14 cellular contexts compared by ENCODE assay signal in genomic region chr4:136395212-136395722, GRCh38.
DNase-seq lines count a peak whose midpoint lies in the region; ATAC-seq and TF ChIP-seq lines count a peak whose summit lies in the region.
"Had no signal": no experiment of that assay in that cellular context is flagged by ENCODE, and none has a peak within 500 bp of the region (broad histone marks: within the 10 kb centered on the region; RNA-seq: fewer than 3 reads in every experiment).

No MANE protein-coding gene starts in this region.

- H2BK120ac ChIP-seq in neuronal stem cell (ENCODE audit: low read depth, low read length) = no peak overlapping the region

- H4K20me1 ChIP-seq in GM23338 (replicated peaks; ENCODE audit: insufficient read depth) (no peaks in the 10 kb centered on the region), hepatocyte (ENCODE audit: insufficient read depth, poor library complexity, severe bottlenecking) (no peaks in the 10 kb centered on the region)

- H3K4me1 ChIP-seq in GM23338 (ENCODE audit: insufficient read depth) = no peaks in the 10 kb centered on the region
- H3K4me1 ChIP-seq in neuronal stem cell (ENCODE audit: control insufficient read depth in 2 of 2, insufficient read depth in 1 of 2, low read depth in 1 of 2, low read length in 2 of 2) = no peaks in the 10 kb centered on the region
- no peaks in the 10 kb centered on the region for H3K4me1 ChIP-seq in hepatocyte (ENCODE audit: insufficient read depth)

- H3K23ac ChIP-seq in neuronal stem cell (ENCODE audit: low read depth, low read length, poor library complexity) = no peak overlapping the region

- H2AFZ ChIP-seq in GM23338 (peak overlapping the region; percentile 85; the same call in 1 of the 2 replicates), neuronal stem cell (ENCODE audit: low read length) (no peak overlapping the region), hepatocyte (no peak overlapping the region)
- H2AFZ ChIP-seq: PC-9 had no signal

- no peaks in the 10 kb centered on the region for H3F3A ChIP-seq in GM23338 (replicated peaks; ENCODE audit: low read depth)

- H3K14ac ChIP-seq in neuronal stem cell (ENCODE audit: low read length) = no peak overlapping the region

- H3K27me3 Mint-ChIP-seq in GM23338 (ENCODE audit: insufficient read depth, low read depth, poor library complexity) = no peaks in the 10 kb centered on the region
- H3K27me3 Mint-ChIP-seq: B cell; CD4-positive, alpha-beta T cell had no signal

- H3K9ac ChIP-seq in neuronal stem cell (ENCODE audit: low read depth, low read length, poor library complexity) = no peak overlapping the region

- no peak overlapping the region for H2BK12ac ChIP-seq in neuronal stem cell (ENCODE audit: low read length)

- peak overlapping the region; percentile 17 for H3K18ac ChIP-seq in neuronal stem cell (ENCODE audit: low read length)

- H3K9me3 ChIP-seq in neuronal stem cell (replicated peaks in 1 of 2; ENCODE audit: control insufficient read depth in 2 of 2, insufficient read depth in 1 of 2, low read depth in 1 of 2, low read length in 2 of 2) (no peaks in the 10 kb centered on the region), hepatocyte (ENCODE audit: low read depth) (no peaks in the 10 kb centered on the region)

- TF ChIP-seq CTCF in GM23338 (conservative IDR thresholded peaks at IDR 0.05; ENCODE audit: low read depth in 2 of 2) (no peak), hepatocyte (IDR thresholded peaks at IDR 0.05; ENCODE audit: poor library complexity) (no peak)

- ATAC-seq in GM23338 (peak; percentile 94), SK-N-SH treated with all-trans-retinoic acid at 6 μM for 48 hours (peak; percentile 91)

- H3K36me3 ChIP-seq in GM23338 (ENCODE audit: insufficient read depth) (no peaks in the 10 kb centered on the region), neuronal stem cell (replicated peaks in 1 of 2; ENCODE audit: control insufficient read depth in 2 of 2, insufficient read depth in 2 of 2, low read length in 2 of 2) (no peaks in the 10 kb centered on the region), hepatocyte (replicated peaks; ENCODE audit: insufficient read depth, low read depth) (no peaks in the 10 kb centered on the region)

- H3K4ac ChIP-seq in neuronal stem cell (ENCODE audit: low read length) = no peak overlapping the region

- H3K27me3 ChIP-seq in GM23338 (ENCODE audit: insufficient read depth) (no peaks in the 10 kb centered on the region), neuronal stem cell (ENCODE audit: control insufficient read depth in 3 of 3, insufficient read depth in 3 of 3, low read depth in 1 of 3, low read length in 3 of 3) (no peaks in the 10 kb centered on the region), hepatocyte (no peaks in the 10 kb centered on the region)

- no peak overlapping the region for H2AK5ac ChIP-seq in neuronal stem cell (ENCODE audit: low read depth, low read length)

- CTCF ChIA-PET in HEK293T (lab: Yijun Ruan, JAX) = no interaction called here

- no peak overlapping the region for H3K4me3 Mint-ChIP-seq in GM23338
- H3K4me3 Mint-ChIP-seq: B cell; CD4-positive, alpha-beta T cell; HFFc6 had no signal

- H3K36me3 Mint-ChIP-seq in GM23338 (ENCODE audit: low read depth) = peaks cover 3% of the 10 kb centered on the region; the same call in 1 of the 3 replicates

- H3K79me2 ChIP-seq in GM23338 (replicated peaks; ENCODE audit: insufficient read depth) (no peaks in the 10 kb centered on the region), hepatocyte (no peaks in the 10 kb centered on the region)

- no peaks in the 10 kb centered on the region for H3K79me1 ChIP-seq in neuronal stem cell (ENCODE audit: low read depth, low read length)

- no peak overlapping the region for H2BK15ac ChIP-seq in neuronal stem cell (ENCODE audit: low read length)

- no CpG with 5 or more reads among the region's 44 CpGs for WGBS in neuronal stem cell (ENCODE audit: extremely low coverage in 2 of 2, insufficient read length in 2 of 2, insufficient replicate concordance in 1 of 2), 2 donors
- WGBS in hepatocyte (ENCODE audit: low lambda C conversion rate, missing lambda C conversion rate) = 98% methylated on average over 19 of the region's 44 CpGs

- H2BK5ac ChIP-seq in neuronal stem cell (ENCODE audit: low read length) = no peak overlapping the region

- DNase-seq in GM23338 (ENCODE audit: low spot score) = peak; percentile 52
- peak; percentile 8 for DNase-seq in HEK293T (ENCODE audit: extremely low spot score)
- DNase-seq in neuronal stem cell (ENCODE audit: low spot score) = no peak
- DNase-seq in iPS-NIHi11 (ENCODE audit: low spot score) = no peak
- DNase-seq in hepatocyte (ENCODE audit: low spot score) = no peak
- no peak for DNase-seq in NCI-H2029 treated with DMSO at 0.1 percent for 48 hours (lab: John Stamatoyannopoulos, UW)
- DNase-seq: Calu3; CD4-positive, alpha-beta T cell; HFFc6; KBM-7; NCI-H187 treated with DMSO at 0.1 percent for 48 hours; PC-9 had no signal

- no peak overlapping the region for H3K27ac Mint-ChIP-seq in GM23338
- H3K27ac Mint-ChIP-seq: B cell; CD4-positive, alpha-beta T cell; HFFc6 had no signal

- no peaks in the 10 kb centered on the region for H3K4me1 Mint-ChIP-seq in GM23338
- H3K4me1 Mint-ChIP-seq: B cell had no signal

- H4K8ac ChIP-seq in neuronal stem cell (ENCODE audit: low read depth, low read length) = no peak overlapping the region

- no peak overlapping the region for H4K91ac ChIP-seq in neuronal stem cell (ENCODE audit: low read depth, low read length, poor library complexity)

- H3K27ac ChIP-seq in GM23338 (ENCODE audit: low read depth) (no peak overlapping the region), neuronal stem cell (replicated peaks; ENCODE audit: low read length) (no peak overlapping the region), hepatocyte (no peak overlapping the region)
- H3K27ac ChIP-seq: PC-9 had no signal

- H3K4me3 ChIP-seq in GM23338 (peak overlapping the region; percentile 34), neuronal stem cell (ENCODE audit: low read length in 2 of 2) (no peak overlapping the region), hepatocyte (no peak overlapping the region)
- H3K4me3 ChIP-seq: PC-9 had no signal

- H3K9me2 ChIP-seq in GM23338 (ENCODE audit: insufficient read depth) (no peaks in the 10 kb centered on the region), hepatocyte (replicated peaks; ENCODE audit: insufficient read depth) (no peaks in the 10 kb centered on the region)

- H3K4me2 ChIP-seq in GM23338 = peak overlapping the region; percentile 61; the same call in 1 of the 2 replicates
- no peak overlapping the region for H3K4me2 ChIP-seq in neuronal stem cell (ENCODE audit: insufficient read depth, low read length, poor library complexity, severe bottlenecking)
- no peak overlapping the region for H3K4me2 ChIP-seq in hepatocyte
- H3K4me2 ChIP-seq: PC-9 had no signal

- POLR2A ChIA-PET in HEK293T (lab: Yijun Ruan, JAX) = interaction anchor here (0.6 to 1.5 kb wide), 2 partner anchors 87 to 364 kb away, joined by 3 read pairs; no protein-coding TSS in a partner anchor

- H3K9me3 Mint-ChIP-seq in GM23338 = peaks cover 4% of the 10 kb centered on the region; the same call in 2 of the 3 replicates

TF ChIP-seq in HEK293T, 16 proteins besides CTCF, POLR2A, EP300 and RAD21:
- TF ChIP-seq L3MBTL2 (conservative IDR thresholded peaks at IDR 0.05) = peak; percentile 70
- no peak for TF ChIP-seq SP1 (IDR thresholded peaks at IDR 0.05)

TF ChIP-seq in SK-N-SH treated with all-trans-retinoic acid at 6 μM for 48 hours, 23 proteins besides CTCF, POLR2A, EP300 and RAD21:
- no peak for TF ChIP-seq POU6F1 (CRISPR knock-in tag; IDR thresholded peaks at IDR 0.05; ENCODE audit: borderline replicate concordance, low read depth)
- TF ChIP-seq TSHZ2 (CRISPR knock-in tag; IDR thresholded peaks at IDR 0.05) = no peak

Comparison
In these comparisons a context has a peak if more than half of its experiments do, and no peak if none do; other contexts are left out.
1. DNase-seq: peak in GM23338 (single experiment) and HEK293T (single experiment); none in neuronal stem cell (single experiment), iPS-NIHi11 (single experiment), hepatocyte (single experiment) and NCI-H2029 treated with DMSO at 0.1 percent for 48 hours (single experiment).